ENCODE assay signal across 20 cellular contexts in the genomic region with DNA sequence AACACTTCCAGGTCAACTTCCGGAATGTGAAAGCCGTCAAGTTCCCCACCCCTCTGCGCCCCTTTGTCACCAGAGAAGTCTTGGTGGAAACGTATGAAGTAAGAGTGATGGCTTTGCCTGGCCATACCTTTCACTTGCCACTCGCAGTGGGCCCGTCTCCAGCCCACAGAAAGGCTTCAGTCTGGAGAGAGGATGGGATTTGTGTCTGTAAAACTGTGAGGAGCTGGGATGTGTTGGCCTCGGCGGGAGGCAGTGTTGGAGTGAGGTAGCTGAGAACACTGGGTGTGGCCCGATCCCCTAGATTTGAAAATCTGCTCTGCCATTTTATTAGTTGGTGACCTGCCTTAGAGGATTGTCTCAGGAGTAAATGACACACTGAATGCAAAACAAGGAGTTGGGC. TPM values are rescaled to one million over a fixed set of nuclear protein-coding genes. Genes with fewer than 3 reads are reported as not detected.
DNase-seq lines count a peak whose midpoint lies in the region; ATAC-seq, FAIRE-seq and TF ChIP-seq lines count a peak whose summit lies in the region.
"Had no signal": no experiment of that assay in that cellular context is flagged by ENCODE, and none has a peak within 500 bp of the region (broad histone marks: within the 10 kb centered on the region; RNA-seq: fewer than 3 reads in every experiment).

No MANE protein-coding gene starts in this region.

- H3K27me3 ChIP-seq in IMR-90 (ENCODE audit: control insufficient read depth, insufficient read depth, low read length) (no peaks in the 10 kb centered on the region), stomach (no peaks in the 10 kb centered on the region)
- H3K27me3 ChIP-seq: BLaER1 had no signal

- in situ Hi-C loops in IMR-90 (cut with MboI; ENCODE audit: low sequenced_read_pairs) = no loop called here

- TF ChIP-seq EP300 in stomach (IDR thresholded peaks at IDR 0.05) = no peak

- 90% methylated on average over 5 of the region's 9 CpGs; no CpG with 5 or more reads in 1 of the 2 experiments for WGBS in IMR-90 (ENCODE audit: extremely low coverage in 2 of 2, insufficient read length in 1 of 2), 2 experiments
- 93 to 96% (median 95%) methylated on average over 9 of the region's 9 CpGs for WGBS in stomach, 5 donors

- no peak overlapping the region for H3K18ac ChIP-seq in IMR-90 (ENCODE audit: low read depth, low read length)

- FAIRE-seq in D721Med (lab: Jason Lieb, UNC) = no peak
- FAIRE-seq: A549, G401.6, GM12891, H54 had no signal

- H3K27me3 Mint-ChIP-seq in activated T-cell treated with anti-CD3 and anti-CD28 coated beads, Interleukin-2, amount 50 U/mL, for 24 hours = no peaks in the 10 kb centered on the region
- H3K27me3 Mint-ChIP-seq: CD8-positive, alpha-beta memory T cell had no signal

- H4K20me1 ChIP-seq in IMR-90 (ENCODE audit: insufficient read depth, low read length) = no peaks in the 10 kb centered on the region
- H4K20me1 ChIP-seq: BLaER1 had no signal

- peaks cover 0 to 3% of the 10 kb centered on the region in 2 experiments; a peak in 1 of 4 replicates for H3K79me1 ChIP-seq in IMR-90 (ENCODE audit: low read depth in 1 of 2, low read length in 2 of 2)

- H2AFZ ChIP-seq in IMR-90 (replicated peaks; ENCODE audit: low read length, poor library complexity) = no peak overlapping the region
- H2AFZ ChIP-seq: GM23338 had no signal

- H2AK5ac ChIP-seq in IMR-90 (ENCODE audit: low read depth, low read length) = no peak overlapping the region

- TF ChIP-seq RAD21 in IMR-90 (IDR thresholded peaks at IDR 0.05; ENCODE audit: low read length) = no peak

- no peak for ATAC-seq in IMR-90 (ENCODE audit: low read depth)
- no peak for ATAC-seq in omental fat pad (ENCODE audit: low FRiP score)
- ATAC-seq: A549, GM23338 had no signal

- TF ChIP-seq CTCF in IMR-90 (conservative IDR thresholded peaks at IDR 0.05; ENCODE audit: low read depth, low read length) = no peak
- no peak for TF ChIP-seq CTCF in stomach (IDR thresholded peaks at IDR 0.05)
- TF ChIP-seq CTCF in omental fat pad (IDR thresholded peaks at IDR 0.05) = no peak
- TF ChIP-seq CTCF in D721Med (IDR thresholded peaks at IDR 0.05; ENCODE audit: insufficient read depth, missing control alignments) = no peak

- H3K36me3 ChIP-seq in IMR-90 (ENCODE audit: control insufficient read depth, insufficient read depth, low read length) (peaks cover 5% of the 10 kb centered on the region), stomach (peaks cover 20 to 73% (median 60%) of the 10 kb centered on the region in 4 donors)

- no peak overlapping the region for H3K14ac ChIP-seq in IMR-90 (replicated peaks; ENCODE audit: low read depth, low read length)

- no peak overlapping the region for H3K9ac ChIP-seq in IMR-90 (ENCODE audit: low read depth, low read length)
- H3K9ac ChIP-seq: BLaER1 had no signal

- no peak overlapping the region for H4K8ac ChIP-seq in IMR-90 (ENCODE audit: low read depth in 2 of 2, low read length in 2 of 2)

- POLR2A ChIA-PET in IMR-90 (lab: Charles Lee; ENCODE audit: unreplicated experiment) = interaction anchor here (0.6 kb wide), 1 partner anchor 98 kb away, joined by 3 read pairs; no protein-coding TSS in a partner anchor

- peak; percentile 11 for DNase-seq in activated T-cell treated with anti-CD3 and anti-CD28 coated beads, Interleukin-2, amount 50 U/mL, for 24 hours
- no peak for DNase-seq in activated T-cell treated with anti-CD3 and anti-CD28 coated beads for 4 hours
- no peak for DNase-seq in IMR-90
- peak; percentile 50 for DNase-seq in posterior vena cava (ENCODE audit: low spot score)
- peak; percentile 8 for DNase-seq in stomach
- no peak for DNase-seq in cardiac septum (ENCODE audit: low spot score)
- DNase-seq in omental fat pad (ENCODE audit: low spot score) = no peak
- no peak for DNase-seq in D721Med (ENCODE audit: insufficient read length, low spot score)
- DNase-seq: CD8-positive, alpha-beta memory T cell; COR-L47; HCEC 1CT had no signal

- no peak overlapping the region for H3K27ac ChIP-seq in IMR-90 (ENCODE audit: insufficient read depth, low read length)
- H3K27ac ChIP-seq in stomach = no peak overlapping the region
- H3K27ac ChIP-seq: 22Rv1, A549, BLaER1 had no signal

- no peak overlapping the region for H3K23ac ChIP-seq in IMR-90 (ENCODE audit: low read depth, low read length)

- H2BK5ac ChIP-seq in IMR-90 (ENCODE audit: low read depth, low read length, poor library complexity, severe bottlenecking) = no peak overlapping the region

- H3K56ac ChIP-seq in IMR-90 (ENCODE audit: extremely low read depth, insufficient read depth, low read length) = no peak overlapping the region

- CTCF ChIA-PET in IMR-90 (lab: Yijun Ruan, JAX) = no interaction called here

- no peak overlapping the region for H3K4ac ChIP-seq in IMR-90 (ENCODE audit: low read depth, low read length)

- no peak overlapping the region for H2BK120ac ChIP-seq in IMR-90 (ENCODE audit: low read depth, low read length)

- H3K4me1 ChIP-seq in IMR-90 (ENCODE audit: control insufficient read depth, insufficient read depth, low read length) = no peaks in the 10 kb centered on the region
- peaks cover 9 to 21% (median 14%) of the 10 kb centered on the region in 4 donors for H3K4me1 ChIP-seq in stomach

- dilution Hi-C loops in IMR-90 (cut with HindIII; ENCODE audit: low sequenced_read_pairs, unreplicated experiment) = no loop called here

- peak overlapping the region; percentile 14 for H2AK9ac ChIP-seq in IMR-90 (replicated peaks; ENCODE audit: low read depth, low read length, poor library complexity)

- intact Hi-C loops in IMR-90 (cut with micrococcal nuclease) = loop anchor here (5.0 kb wide), 1 partner anchor 853 kb away; no protein-coding TSS in a partner anchor
- intact Hi-C loops in posterior vena cava (cut with DNase I) = no loop called here
- intact Hi-C loops in stomach (cut with DNase I; ENCODE audit: low total_unique reads) = no loop called here
- intact Hi-C loops in cardiac septum (cut with DNase I) = loop anchor here (10.0 kb wide), 1 partner anchor 96 kb away; no protein-coding TSS in a partner anchor

- H3K9me1 ChIP-seq in IMR-90 (ENCODE audit: insufficient read depth, low read length) = peaks cover 4% of the 10 kb centered on the region; the same call in 1 of the 2 replicates

- no peak overlapping the region for H4K91ac ChIP-seq in IMR-90 (ENCODE audit: insufficient read depth, low read depth, low read length)

- H3K4me1 Mint-ChIP-seq in activated T-cell treated with anti-CD3 and anti-CD28 coated beads, Interleukin-2, amount 50 U/mL, for 24 hours (ENCODE audit: low read depth) = peaks cover 18% of the 10 kb centered on the region
- H3K4me1 Mint-ChIP-seq: GM23338 had no signal

- TF ChIP-seq POLR2A in IMR-90 (IDR thresholded peaks at IDR 0.05; ENCODE audit: low read depth, low read length) (no peak), stomach (IDR thresholded peaks at IDR 0.05) (no peak)

- BruUV-seq in IMR-90 (replicated peaks; lab: Mats Ljungman, UMichigan) = no TSS peak

- no peak overlapping the region for H2BK15ac ChIP-seq in IMR-90 (ENCODE audit: low read depth, low read length)

- H4K5ac ChIP-seq in IMR-90 (ENCODE audit: low read depth, low read length) = no peak overlapping the region

- H3K36me3 Mint-ChIP-seq in activated T-cell treated with anti-CD3 and anti-CD28 coated beads, Interleukin-2, amount 50 U/mL, for 24 hours (ENCODE audit: low read depth) = peaks cover 80% of the 10 kb centered on the region

- H3K9me3 Mint-ChIP-seq in activated T-cell treated with anti-CD3 and anti-CD28 coated beads, Interleukin-2, amount 50 U/mL, for 24 hours = no peaks in the 10 kb centered on the region
- H3K9me3 Mint-ChIP-seq: CD14-positive monocyte; CD8-positive, alpha-beta memory T cell; GM23338 had no signal

- H2BK20ac ChIP-seq in IMR-90 (ENCODE audit: low read depth, low read length) = no peak overlapping the region

- H3K4me2 ChIP-seq in IMR-90 (ENCODE audit: low read depth, low read length) = no peak overlapping the region
- H3K4me2 ChIP-seq: A549, BLaER1, GM23338 had no signal

- no peak overlapping the region for H3K27ac Mint-ChIP-seq in activated T-cell treated with anti-CD3 and anti-CD28 coated beads, Interleukin-2, amount 50 U/mL, for 24 hours
- H3K27ac Mint-ChIP-seq: CD8-positive, alpha-beta memory T cell; GM23338 had no signal

- no peaks in the 10 kb centered on the region for H3K9me3 ChIP-seq in IMR-90 (ENCODE audit: control insufficient read depth, insufficient read depth, low read length)
- H3K9me3 ChIP-seq in stomach = no peaks in the 10 kb centered on the region
- H3K9me3 ChIP-seq: A549, BLaER1 had no signal

- H3K4me3 ChIP-seq in IMR-90 (ENCODE audit: insufficient read depth, low read depth, low read length) = no peak overlapping the region
- H3K4me3 ChIP-seq in stomach = no peak overlapping the region
- H3K4me3 ChIP-seq: A549, BLaER1, GM23338 had no signal

- no peak overlapping the region for H3K4me3 Mint-ChIP-seq in activated T-cell treated with anti-CD3 and anti-CD28 coated beads, Interleukin-2, amount 50 U/mL, for 24 hours
- H3K4me3 Mint-ChIP-seq: CD14-positive monocyte; CD8-positive, alpha-beta memory T cell; GM23338 had no signal

TF ChIP-seq in IMR-90, 13 proteins besides CTCF, POLR2A, EP300 and RAD21 (continues in another document):
- TF ChIP-seq BHLHE40 (IDR thresholded peaks at IDR 0.05; ENCODE audit: low read depth, low read length) = no peak

RNA-seq across cellular contexts. Expression of a gene that starts 6.4 kb away (rescaled TPM):
- 7.5 and 10.0 TPM in 2 replicates for total RNA-seq in IMR-90 (2012; rRNA removed)
- 6.9 and 7.1 TPM in 2 replicates for polyA plus RNA-seq in IMR-90 (2012; rRNA removed)
- polyA plus RNA-seq in IMR-90 (2012; cell fraction: cytosol; rRNA removed) = 5.8 and 9.5 TPM in 2 replicates
- polyA plus RNA-seq in IMR-90 (2012; cell fraction: nucleus; rRNA removed; ENCODE audit: low replicate concordance) = 5.3 and 5.7 TPM in 2 replicates
- total RNA-seq in posterior vena cava = 10 to 100 TPM; 12.3 to 16.1 TPM
- total RNA-seq in stomach = 10 to 100 TPM in 4 of 5 donors, 1 to 10 TPM in 1; 2.7 to 62.3 (median 22.0) TPM
- 10 to 100 TPM in 2 of 3 donors, 1 to 10 TPM in 1; 8.7 to 20.9 (median 10.5) TPM for polyA plus RNA-seq in stomach
- total RNA-seq in cardiac septum = 9.3 TPM
- total RNA-seq in omental fat pad = 10 to 100 TPM; 15.9 to 25.1 (median 20.1) TPM

RNA-seq across cellular contexts. Expression of a gene that starts 17.3 kb away (rescaled TPM):
- 81.7 and 136 TPM in 2 replicates for total RNA-seq in IMR-90 (2012; rRNA removed)
- polyA plus RNA-seq in IMR-90 (2012; rRNA removed) = 143 and 170 TPM in 2 replicates
- 591 and 666 TPM in 2 replicates for polyA plus RNA-seq in IMR-90 (2012; cell fraction: cytosol; rRNA removed)
- polyA plus RNA-seq in IMR-90 (2012; cell fraction: nucleus; rRNA removed; ENCODE audit: low replicate concordance) = 135 and 207 TPM in 2 replicates
- 100 to 1,000 TPM; 179 to 198 TPM for total RNA-seq in posterior vena cava
- 100 to 1,000 TPM in 1 of 5 donors, 10 to 100 TPM in 4; 25.2 to 104 (median 89.3) TPM for total RNA-seq in stomach
- polyA plus RNA-seq in stomach = 100 to 1,000 TPM; 311 to 608 (median 464) TPM
- 505 TPM for total RNA-seq in cardiac septum
- total RNA-seq in omental fat pad = 100 to 1,000 TPM; 118 to 301 (median 234) TPM

RNA-seq across cellular contexts. Expression of a gene that starts 38.6 kb away (rescaled TPM):
- total RNA-seq in IMR-90 (2012; rRNA removed) (7.5 and 7.8 TPM in 2 replicates), posterior vena cava (10 to 100 TPM; 13.7 to 26.4 TPM), stomach (10 to 100 TPM in 1 of 5 donors, 1 to 10 TPM in 4; 4.1 to 17.8 (median 6.2) TPM), cardiac septum (7.2 TPM), omental fat pad (10 to 100 TPM in 3 of 4 donors, 1 to 10 TPM in 1; 6.7 to 34.7 (median 15.7) TPM)
- polyA plus RNA-seq in IMR-90 (2012; rRNA removed) (7.4 and 10.3 TPM in 2 replicates), stomach (10 to 100 TPM in 1 of 3 donors, 1 to 10 TPM in 2; 1.8 to 11.5 (median 8.3) TPM)
- polyA plus RNA-seq in IMR-90 (2012; cell fraction: cytosol; rRNA removed) = 7.5 and 18.0 TPM in 2 replicates
- polyA plus RNA-seq in IMR-90 (2012; cell fraction: nucleus; rRNA removed; ENCODE audit: low replicate concordance) = 14.9 and 25.0 TPM in 2 replicates
- total RNA-seq: CD8-positive, alpha-beta memory T cell; HT-29 had no signal
- polyA plus RNA-seq: CD14-positive monocyte; CD8-positive, alpha-beta memory T cell had no signal

Comparison
In these comparisons a context has a peak if more than half of its experiments do, and no peak if none do; other contexts are left out.
1. DNase-seq: peak in activated T-cell treated with anti-CD3 and anti-CD28 coated beads, Interleukin-2, amount 50 U/mL, for 24 hours (single experiment), posterior vena cava (single experiment) and stomach (single experiment); none in activated T-cell treated with anti-CD3 and anti-CD28 coated beads for 4 hours (single experiment), IMR-90 (single experiment), cardiac septum (single experiment), omental fat pad (single experiment) and D721Med (single experiment).
2. intact Hi-C loops: an anchor here in IMR-90 (5.0 kb wide) and cardiac septum (10.0 kb wide); none called in posterior vena cava and stomach.